In the genomic region with DNA sequence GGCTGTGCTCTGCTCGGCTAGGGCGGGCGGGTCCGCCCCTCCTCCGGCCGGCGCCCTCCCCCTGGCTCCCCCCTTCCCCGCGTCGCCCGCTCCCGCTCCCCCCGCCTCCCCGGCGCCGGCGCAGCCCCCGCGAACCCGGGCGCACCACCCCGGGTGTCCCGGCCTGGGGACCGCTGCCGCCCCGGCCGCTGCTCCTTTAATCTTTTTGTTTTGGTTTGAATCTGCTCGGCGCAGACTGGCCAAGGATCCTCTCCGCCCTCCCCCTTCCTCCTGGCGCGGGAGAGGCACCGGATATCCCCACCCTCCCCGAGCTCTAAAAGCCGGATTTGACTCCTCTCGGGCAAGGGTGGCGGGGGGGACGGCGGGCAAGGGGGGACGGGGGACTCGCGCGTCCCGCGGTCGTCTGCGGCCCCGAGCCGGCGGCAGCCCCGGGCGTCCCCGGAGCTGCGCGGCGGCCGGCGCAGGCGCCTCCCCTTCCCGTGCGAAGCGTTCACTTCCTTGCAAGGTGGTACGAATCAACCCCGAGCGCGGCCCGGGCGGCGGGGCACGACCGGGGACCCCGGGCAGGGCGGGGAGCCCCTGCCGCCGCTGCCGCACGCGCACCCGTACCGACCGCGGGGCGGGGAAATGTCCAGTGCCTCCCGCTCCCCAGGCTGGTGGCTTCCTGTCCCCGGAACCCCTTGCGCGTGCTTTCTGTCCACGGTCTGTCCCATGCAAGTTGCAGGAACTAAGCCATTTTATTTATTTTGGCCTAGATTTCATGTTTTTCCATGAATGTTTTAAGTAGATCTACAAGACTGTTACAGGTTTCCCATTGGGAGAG, we compare ENCODE assay signal across 1 cellular context.
TF ChIP-seq lines count a peak whose summit lies in the region.

A gene with protein sequence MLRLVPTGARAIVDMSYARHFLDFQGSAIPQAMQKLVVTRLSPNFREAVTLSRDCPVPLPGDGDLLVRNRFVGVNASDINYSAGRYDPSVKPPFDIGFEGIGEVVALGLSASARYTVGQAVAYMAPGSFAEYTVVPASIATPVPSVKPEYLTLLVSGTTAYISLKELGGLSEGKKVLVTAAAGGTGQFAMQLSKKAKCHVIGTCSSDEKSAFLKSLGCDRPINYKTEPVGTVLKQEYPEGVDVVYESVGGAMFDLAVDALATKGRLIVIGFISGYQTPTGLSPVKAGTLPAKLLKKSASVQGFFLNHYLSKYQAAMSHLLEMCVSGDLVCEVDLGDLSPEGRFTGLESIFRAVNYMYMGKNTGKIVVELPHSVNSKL (minus strand): TSS at position 11 of the 823 bp plus-strand sequence. CDS start 81 bp downstream, outside the sequence.

TF ChIP-seq in GM12878, 131 proteins besides CTCF, POLR2A, EP300 and RAD21 (continued from another document and continues in another):
- TF ChIP-seq, protein P1, sequence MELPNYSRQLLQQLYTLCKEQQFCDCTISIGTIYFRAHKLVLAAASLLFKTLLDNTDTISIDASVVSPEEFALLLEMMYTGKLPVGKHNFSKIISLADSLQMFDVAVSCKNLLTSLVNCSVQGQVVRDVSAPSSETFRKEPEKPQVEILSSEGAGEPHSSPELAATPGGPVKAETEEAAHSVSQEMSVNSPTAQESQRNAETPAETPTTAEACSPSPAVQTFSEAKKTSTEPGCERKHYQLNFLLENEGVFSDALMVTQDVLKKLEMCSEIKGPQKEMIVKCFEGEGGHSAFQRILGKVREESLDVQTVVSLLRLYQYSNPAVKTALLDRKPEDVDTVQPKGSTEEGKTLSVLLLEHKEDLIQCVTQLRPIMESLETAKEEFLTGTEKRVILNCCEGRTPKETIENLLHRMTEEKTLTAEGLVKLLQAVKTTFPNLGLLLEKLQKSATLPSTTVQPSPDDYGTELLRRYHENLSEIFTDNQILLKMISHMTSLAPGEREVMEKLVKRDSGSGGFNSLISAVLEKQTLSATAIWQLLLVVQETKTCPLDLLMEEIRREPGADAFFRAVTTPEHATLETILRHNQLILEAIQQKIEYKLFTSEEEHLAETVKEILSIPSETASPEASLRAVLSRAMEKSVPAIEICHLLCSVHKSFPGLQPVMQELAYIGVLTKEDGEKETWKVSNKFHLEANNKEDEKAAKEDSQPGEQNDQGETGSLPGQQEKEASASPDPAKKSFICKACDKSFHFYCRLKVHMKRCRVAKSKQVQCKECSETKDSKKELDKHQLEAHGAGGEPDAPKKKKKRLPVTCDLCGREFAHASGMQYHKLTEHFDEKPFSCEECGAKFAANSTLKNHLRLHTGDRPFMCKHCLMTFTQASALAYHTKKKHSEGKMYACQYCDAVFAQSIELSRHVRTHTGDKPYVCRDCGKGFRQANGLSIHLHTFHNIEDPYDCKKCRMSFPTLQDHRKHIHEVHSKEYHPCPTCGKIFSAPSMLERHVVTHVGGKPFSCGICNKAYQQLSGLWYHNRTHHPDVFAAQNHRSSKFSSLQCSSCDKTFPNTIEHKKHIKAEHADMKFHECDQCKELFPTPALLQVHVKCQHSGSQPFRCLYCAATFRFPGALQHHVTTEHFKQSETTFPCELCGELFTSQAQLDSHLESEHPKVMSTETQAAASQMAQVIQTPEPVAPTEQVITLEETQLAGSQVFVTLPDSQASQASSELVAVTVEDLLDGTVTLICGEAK (IDR thresholded peaks at IDR 0.05; ENCODE audit: borderline replicate concordance): no peak
- TF ChIP-seq BACH1 (IDR thresholded peaks at IDR 0.05; ENCODE audit: borderline replicate concordance) (peak; percentile 78), CBX5 (IDR thresholded peaks at IDR 0.05; ENCODE audit: low read depth) (no peak), SMARCA5 (IDR thresholded peaks at IDR 0.05) (peak; percentile 85), IRF4 (IDR thresholded peaks at IDR 0.05; ENCODE audit: low read depth, low read length) (no peak), SUZ12 (IDR thresholded peaks at IDR 0.05; ENCODE audit: unreplicated experiment) (no peak), NR2C2 (IDR thresholded peaks at IDR 0.05; ENCODE audit: borderline replicate concordance, control insufficient read depth, insufficient read length, low read depth) (no peak), HCFC1 (IDR thresholded peaks at IDR 0.05; ENCODE audit: low read length) (peak; percentile 18; the same call in 1 of the 2 replicates), LARP7 (IDR thresholded peaks at IDR 0.05) (peak; percentile 89), FOS (IDR thresholded peaks at IDR 0.05; ENCODE audit: borderline replicate concordance, extremely low read depth, insufficient read length) (no peak), TAF1 (IDR thresholded peaks at IDR 0.05; ENCODE audit: borderline replicate concordance, low read depth, low read length) (0 out of 2 replicates have a peak, but pooled peaks have one; percentile 7), SMC3 (IDR thresholded peaks at IDR 0.05; ENCODE audit: borderline replicate concordance, low read length) (no peak), NFYA (IDR thresholded peaks at IDR 0.05; ENCODE audit: borderline replicate concordance, low read depth, low read length) (no peak), SREBF2 (IDR thresholded peaks at IDR 0.05; ENCODE audit: low read length) (no peak), POLR2AphosphoS2 (IDR thresholded peaks at IDR 0.05; ENCODE audit: low read depth, low read length) (no peak), BMI1 (IDR thresholded peaks at IDR 0.05; ENCODE audit: borderline replicate concordance) (no peak), CHD4 (IDR thresholded peaks at IDR 0.05) (no peak), SUPT20H (IDR thresholded peaks at IDR 0.05; ENCODE audit: borderline replicate concordance, control insufficient read depth, low read depth, low read length) (no peak)
- TF ChIP-seq, protein P2, sequence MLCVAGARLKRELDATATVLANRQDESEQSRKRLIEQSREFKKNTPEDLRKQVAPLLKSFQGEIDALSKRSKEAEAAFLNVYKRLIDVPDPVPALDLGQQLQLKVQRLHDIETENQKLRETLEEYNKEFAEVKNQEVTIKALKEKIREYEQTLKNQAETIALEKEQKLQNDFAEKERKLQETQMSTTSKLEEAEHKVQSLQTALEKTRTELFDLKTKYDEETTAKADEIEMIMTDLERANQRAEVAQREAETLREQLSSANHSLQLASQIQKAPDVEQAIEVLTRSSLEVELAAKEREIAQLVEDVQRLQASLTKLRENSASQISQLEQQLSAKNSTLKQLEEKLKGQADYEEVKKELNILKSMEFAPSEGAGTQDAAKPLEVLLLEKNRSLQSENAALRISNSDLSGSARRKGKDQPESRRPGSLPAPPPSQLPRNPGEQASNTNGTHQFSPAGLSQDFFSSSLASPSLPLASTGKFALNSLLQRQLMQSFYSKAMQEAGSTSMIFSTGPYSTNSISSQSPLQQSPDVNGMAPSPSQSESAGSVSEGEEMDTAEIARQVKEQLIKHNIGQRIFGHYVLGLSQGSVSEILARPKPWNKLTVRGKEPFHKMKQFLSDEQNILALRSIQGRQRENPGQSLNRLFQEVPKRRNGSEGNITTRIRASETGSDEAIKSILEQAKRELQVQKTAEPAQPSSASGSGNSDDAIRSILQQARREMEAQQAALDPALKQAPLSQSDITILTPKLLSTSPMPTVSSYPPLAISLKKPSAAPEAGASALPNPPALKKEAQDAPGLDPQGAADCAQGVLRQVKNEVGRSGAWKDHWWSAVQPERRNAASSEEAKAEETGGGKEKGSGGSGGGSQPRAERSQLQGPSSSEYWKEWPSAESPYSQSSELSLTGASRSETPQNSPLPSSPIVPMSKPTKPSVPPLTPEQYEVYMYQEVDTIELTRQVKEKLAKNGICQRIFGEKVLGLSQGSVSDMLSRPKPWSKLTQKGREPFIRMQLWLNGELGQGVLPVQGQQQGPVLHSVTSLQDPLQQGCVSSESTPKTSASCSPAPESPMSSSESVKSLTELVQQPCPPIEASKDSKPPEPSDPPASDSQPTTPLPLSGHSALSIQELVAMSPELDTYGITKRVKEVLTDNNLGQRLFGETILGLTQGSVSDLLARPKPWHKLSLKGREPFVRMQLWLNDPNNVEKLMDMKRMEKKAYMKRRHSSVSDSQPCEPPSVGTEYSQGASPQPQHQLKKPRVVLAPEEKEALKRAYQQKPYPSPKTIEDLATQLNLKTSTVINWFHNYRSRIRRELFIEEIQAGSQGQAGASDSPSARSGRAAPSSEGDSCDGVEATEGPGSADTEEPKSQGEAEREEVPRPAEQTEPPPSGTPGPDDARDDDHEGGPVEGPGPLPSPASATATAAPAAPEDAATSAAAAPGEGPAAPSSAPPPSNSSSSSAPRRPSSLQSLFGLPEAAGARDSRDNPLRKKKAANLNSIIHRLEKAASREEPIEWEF (IDR thresholded peaks at IDR 0.05; ENCODE audit: insufficient replicate concordance, low read depth, low read length): no peak
- TF ChIP-seq, protein P3, sequence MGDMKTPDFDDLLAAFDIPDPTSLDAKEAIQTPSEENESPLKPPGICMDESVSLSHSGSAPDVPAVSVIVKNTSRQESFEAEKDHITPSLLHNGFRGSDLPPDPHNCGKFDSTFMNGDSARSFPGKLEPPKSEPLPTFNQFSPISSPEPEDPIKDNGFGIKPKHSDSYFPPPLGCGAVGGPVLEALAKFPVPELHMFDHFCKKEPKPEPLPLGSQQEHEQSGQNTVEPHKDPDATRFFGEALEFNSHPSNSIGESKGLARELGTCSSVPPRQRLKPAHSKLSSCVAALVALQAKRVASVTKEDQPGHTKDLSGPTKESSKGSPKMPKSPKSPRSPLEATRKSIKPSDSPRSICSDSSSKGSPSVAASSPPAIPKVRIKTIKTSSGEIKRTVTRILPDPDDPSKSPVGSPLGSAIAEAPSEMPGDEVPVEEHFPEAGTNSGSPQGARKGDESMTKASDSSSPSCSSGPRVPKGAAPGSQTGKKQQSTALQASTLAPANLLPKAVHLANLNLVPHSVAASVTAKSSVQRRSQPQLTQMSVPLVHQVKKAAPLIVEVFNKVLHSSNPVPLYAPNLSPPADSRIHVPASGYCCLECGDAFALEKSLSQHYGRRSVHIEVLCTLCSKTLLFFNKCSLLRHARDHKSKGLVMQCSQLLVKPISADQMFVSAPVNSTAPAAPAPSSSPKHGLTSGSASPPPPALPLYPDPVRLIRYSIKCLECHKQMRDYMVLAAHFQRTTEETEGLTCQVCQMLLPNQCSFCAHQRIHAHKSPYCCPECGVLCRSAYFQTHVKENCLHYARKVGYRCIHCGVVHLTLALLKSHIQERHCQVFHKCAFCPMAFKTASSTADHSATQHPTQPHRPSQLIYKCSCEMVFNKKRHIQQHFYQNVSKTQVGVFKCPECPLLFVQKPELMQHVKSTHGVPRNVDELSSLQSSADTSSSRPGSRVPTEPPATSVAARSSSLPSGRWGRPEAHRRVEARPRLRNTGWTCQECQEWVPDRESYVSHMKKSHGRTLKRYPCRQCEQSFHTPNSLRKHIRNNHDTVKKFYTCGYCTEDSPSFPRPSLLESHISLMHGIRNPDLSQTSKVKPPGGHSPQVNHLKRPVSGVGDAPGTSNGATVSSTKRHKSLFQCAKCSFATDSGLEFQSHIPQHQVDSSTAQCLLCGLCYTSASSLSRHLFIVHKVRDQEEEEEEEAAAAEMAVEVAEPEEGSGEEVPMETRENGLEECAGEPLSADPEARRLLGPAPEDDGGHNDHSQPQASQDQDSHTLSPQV (IDR thresholded peaks at IDR 0.05): 0 out of 2 replicates have a peak, but pooled peaks have one; percentile 48
- TF ChIP-seq, protein P4, sequence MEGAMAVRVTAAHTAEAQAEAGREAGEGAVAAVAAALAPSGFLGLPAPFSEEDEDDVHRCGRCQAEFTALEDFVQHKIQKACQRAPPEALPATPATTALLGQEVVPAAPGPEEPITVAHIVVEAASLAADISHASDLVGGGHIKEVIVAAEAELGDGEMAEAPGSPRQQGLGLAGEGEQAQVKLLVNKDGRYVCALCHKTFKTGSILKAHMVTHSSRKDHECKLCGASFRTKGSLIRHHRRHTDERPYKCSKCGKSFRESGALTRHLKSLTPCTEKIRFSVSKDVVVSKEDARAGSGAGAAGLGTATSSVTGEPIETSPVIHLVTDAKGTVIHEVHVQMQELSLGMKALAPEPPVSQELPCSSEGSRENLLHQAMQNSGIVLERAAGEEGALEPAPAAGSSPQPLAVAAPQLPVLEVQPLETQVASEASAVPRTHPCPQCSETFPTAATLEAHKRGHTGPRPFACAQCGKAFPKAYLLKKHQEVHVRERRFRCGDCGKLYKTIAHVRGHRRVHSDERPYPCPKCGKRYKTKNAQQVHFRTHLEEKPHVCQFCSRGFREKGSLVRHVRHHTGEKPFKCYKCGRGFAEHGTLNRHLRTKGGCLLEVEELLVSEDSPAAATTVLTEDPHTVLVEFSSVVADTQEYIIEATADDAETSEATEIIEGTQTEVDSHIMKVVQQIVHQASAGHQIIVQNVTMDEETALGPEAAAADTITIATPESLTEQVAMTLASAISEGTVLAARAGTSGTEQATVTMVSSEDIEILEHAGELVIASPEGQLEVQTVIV (IDR thresholded peaks at IDR 0.05; ENCODE audit: borderline replicate concordance, partially characterized antibody): no peak
- TF ChIP-seq, protein P5, sequence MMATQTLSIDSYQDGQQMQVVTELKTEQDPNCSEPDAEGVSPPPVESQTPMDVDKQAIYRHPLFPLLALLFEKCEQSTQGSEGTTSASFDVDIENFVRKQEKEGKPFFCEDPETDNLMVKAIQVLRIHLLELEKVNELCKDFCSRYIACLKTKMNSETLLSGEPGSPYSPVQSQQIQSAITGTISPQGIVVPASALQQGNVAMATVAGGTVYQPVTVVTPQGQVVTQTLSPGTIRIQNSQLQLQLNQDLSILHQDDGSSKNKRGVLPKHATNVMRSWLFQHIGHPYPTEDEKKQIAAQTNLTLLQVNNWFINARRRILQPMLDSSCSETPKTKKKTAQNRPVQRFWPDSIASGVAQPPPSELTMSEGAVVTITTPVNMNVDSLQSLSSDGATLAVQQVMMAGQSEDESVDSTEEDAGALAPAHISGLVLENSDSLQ (IDR thresholded peaks at IDR 0.05): no peak
- TF ChIP-seq, protein P6, sequence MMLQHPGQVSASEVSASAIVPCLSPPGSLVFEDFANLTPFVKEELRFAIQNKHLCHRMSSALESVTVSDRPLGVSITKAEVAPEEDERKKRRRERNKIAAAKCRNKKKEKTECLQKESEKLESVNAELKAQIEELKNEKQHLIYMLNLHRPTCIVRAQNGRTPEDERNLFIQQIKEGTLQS (IDR thresholded peaks at IDR 0.05; ENCODE audit: borderline replicate concordance, extremely low read depth, low read depth, low read length): no peak
- TF ChIP-seq, protein P7, sequence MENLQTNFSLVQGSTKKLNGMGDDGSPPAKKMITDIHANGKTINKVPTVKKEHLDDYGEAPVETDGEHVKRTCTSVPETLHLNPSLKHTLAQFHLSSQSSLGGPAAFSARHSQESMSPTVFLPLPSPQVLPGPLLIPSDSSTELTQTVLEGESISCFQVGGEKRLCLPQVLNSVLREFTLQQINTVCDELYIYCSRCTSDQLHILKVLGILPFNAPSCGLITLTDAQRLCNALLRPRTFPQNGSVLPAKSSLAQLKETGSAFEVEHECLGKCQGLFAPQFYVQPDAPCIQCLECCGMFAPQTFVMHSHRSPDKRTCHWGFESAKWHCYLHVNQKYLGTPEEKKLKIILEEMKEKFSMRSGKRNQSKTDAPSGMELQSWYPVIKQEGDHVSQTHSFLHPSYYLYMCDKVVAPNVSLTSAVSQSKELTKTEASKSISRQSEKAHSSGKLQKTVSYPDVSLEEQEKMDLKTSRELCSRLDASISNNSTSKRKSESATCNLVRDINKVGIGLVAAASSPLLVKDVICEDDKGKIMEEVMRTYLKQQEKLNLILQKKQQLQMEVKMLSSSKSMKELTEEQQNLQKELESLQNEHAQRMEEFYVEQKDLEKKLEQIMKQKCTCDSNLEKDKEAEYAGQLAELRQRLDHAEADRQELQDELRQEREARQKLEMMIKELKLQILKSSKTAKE (IDR thresholded peaks at IDR 0.05; ENCODE audit: low read depth, poor library complexity, severe bottlenecking): no peak
